Comparison of ENCODE assay signal across 7 cellular contexts in the genomic region with DNA sequence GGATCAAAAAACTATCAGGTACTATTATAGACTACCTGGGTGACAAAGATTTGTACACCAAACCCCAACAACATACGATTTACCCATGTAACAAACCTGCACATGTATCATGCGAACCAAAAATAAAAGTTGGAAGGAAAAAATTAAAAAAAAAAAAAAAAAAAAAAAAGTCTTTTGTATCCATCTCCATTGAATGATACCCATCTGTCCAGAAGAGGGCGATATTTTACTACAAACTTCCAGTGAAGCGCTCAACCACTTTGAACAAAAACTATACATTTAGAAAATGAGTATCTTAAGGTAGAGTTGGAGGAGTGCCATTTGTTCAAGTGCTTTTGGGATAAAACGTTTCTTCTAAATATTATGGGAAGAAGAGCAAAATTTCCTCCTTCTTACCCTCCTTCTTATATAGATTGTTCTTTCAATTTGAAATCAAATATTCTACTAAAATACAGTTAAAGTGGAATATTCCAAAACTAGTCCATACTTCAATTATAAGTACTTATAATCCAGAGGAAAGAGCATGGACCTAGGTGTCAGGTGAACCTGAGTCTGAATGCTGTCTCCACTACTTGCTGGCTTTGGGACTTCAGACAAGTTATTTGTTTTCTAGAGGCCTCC. TPM values are rescaled to one million over a fixed set of nuclear protein-coding genes. Genes with fewer than 3 reads are reported as not detected.
A peak's percentile ranks its signal among the peaks of the same experiment; 100 is the strongest.
DNase-seq lines count a peak whose midpoint lies in the region; ATAC-seq and TF ChIP-seq lines count a peak whose summit lies in the region.

No MANE protein-coding gene starts in this region.

- H3K9me3 ChIP-seq in MM.1S (replicated peaks; ENCODE audit: insufficient read depth, low read length): no peaks in the 10 kb centered on the region

- no peaks in the 10 kb centered on the region for H3K36me3 ChIP-seq in MM.1S (replicated peaks; ENCODE audit: insufficient read depth, low read length)

- no peaks in the 10 kb centered on the region for H3K9me2 ChIP-seq in MM.1S (replicated peaks; ENCODE audit: insufficient read depth, low read length)

- H3F3A ChIP-seq in MM.1S (ENCODE audit: insufficient read depth, low read length): peaks cover 24% of the 10 kb centered on the region

- no peak overlapping the region for H3K9ac ChIP-seq in MM.1S (ENCODE audit: low read length)

- no peaks in the 10 kb centered on the region for H3K27me3 ChIP-seq in MM.1S (replicated peaks; ENCODE audit: insufficient read depth, low read length)

- H3K4me3 ChIP-seq in MM.1S (ENCODE audit: low read length): no peak overlapping the region

- DNase-seq in GM03348 (ENCODE audit: low spot score) (peak; percentile 61), MM.1S (peak; percentile 72), SK-N-DZ (ENCODE audit: low spot score) (peak; percentile 72), fibroblast of peridontal ligament (ENCODE audit: extremely low read depth) (peak; percentile 75), pons (ENCODE audit: low spot score) (peak; percentile 76)
- DNase-seq in activated CD8-positive, alpha-beta memory T cell treated with anti-CD3 and anti-CD28 coated beads, Interleukin-2, amount 50 U/mL, for 4 hours: no peak

- H3K79me2 ChIP-seq in MM.1S (ENCODE audit: low read length): no peaks in the 10 kb centered on the region

- no peak overlapping the region for H3K27ac ChIP-seq in MM.1S (ENCODE audit: low read length)

- TF ChIP-seq CTCF in MM.1S (IDR thresholded peaks at IDR 0.05; ENCODE audit: low read length): peak; percentile 56

- H2AFZ ChIP-seq in MM.1S (ENCODE audit: low read length): no peak overlapping the region

- no peaks in the 10 kb centered on the region for H4K20me1 ChIP-seq in MM.1S (ENCODE audit: insufficient read depth, low read length)

- H3K4me2 ChIP-seq in MM.1S (ENCODE audit: low read depth, low read length): no peak overlapping the region

- peaks cover 32% of the 10 kb centered on the region for H3K4me1 ChIP-seq in MM.1S (ENCODE audit: low read length)

- ATAC-seq in HG03457 (IDR thresholded peaks at IDR 0.05; ENCODE audit: unreplicated experiment): no peak

RNA-seq across cellular contexts. Expression of gene ARL14EP, which starts 23.3 kb away (rescaled TPM):
- polyA plus RNA-seq in SK-N-DZ (2014; cell fraction: cytosol; rRNA removed): 19.9 and 25.2 TPM in 2 replicates
- 22.6 and 28.3 TPM in 2 replicates for polyA plus RNA-seq in SK-N-DZ (2014; cell fraction: nucleus; rRNA removed)
